In the genomic region with DNA sequence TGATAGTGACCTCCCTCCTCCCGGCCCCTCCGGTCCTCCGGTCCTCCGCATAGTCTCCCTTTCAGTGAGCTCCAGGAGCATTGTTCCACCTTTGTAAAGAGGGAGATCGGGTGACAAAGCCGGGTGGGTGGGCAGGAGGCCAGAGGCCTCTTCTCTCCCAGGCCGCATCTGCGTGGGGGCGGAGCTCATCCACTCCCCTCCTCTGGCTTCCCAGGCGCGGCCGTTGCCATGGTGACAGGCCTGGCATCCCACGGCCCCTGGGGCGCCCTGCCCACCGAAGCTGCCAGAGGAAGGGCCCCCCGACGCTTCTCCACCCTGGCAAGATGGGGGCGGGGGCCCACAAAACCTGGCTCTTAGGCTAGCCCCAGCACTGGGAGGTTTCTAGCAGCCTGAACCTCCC, we compare ENCODE assay signal across 14 cellular contexts. TPM values are rescaled to one million over a fixed set of nuclear protein-coding genes. Genes with fewer than 3 reads are reported as not detected.
A peak's percentile ranks its signal among the peaks of the same experiment; 100 is the strongest.
DNase-seq lines count a peak whose midpoint lies in the region; ATAC-seq and TF ChIP-seq lines count a peak whose summit lies in the region.
"Had no signal": no experiment of that assay in that cellular context is flagged by ENCODE, and none has a peak within 500 bp of the region (broad histone marks: within the 10 kb centered on the region; RNA-seq: fewer than 3 reads in every experiment).

No MANE protein-coding gene starts in this region.

- no peak for ATAC-seq in HG03045 (IDR thresholded peaks at IDR 0.05; ENCODE audit: unreplicated experiment)
- ATAC-seq in HG03108 (IDR thresholded peaks at IDR 0.05; ENCODE audit: unreplicated experiment), result no peak
- ATAC-seq: gastrocnemius medialis had no signal

- H3K4me3 ChIP-seq in BE2C (ENCODE audit: low read depth, low read length) (no peak overlapping the region), fibroblast of pulmonary artery (replicated peaks; ENCODE audit: low read depth, low read length) (no peak overlapping the region)
- H3K4me3 ChIP-seq: gastrocnemius medialis, lung had no signal

- H3K9me3 ChIP-seq in BE2C, result no peaks in the 10 kb centered on the region; the same call in 1 of the 2 replicates
- H3K9me3 ChIP-seq: gastrocnemius medialis had no signal

- H3K27me3 ChIP-seq in BE2C, result no peaks in the 10 kb centered on the region; the same call in 1 of the 2 replicates
- H3K27me3 ChIP-seq: gastrocnemius medialis had no signal

- no peak for TF ChIP-seq CTCF in BE2C (IDR thresholded peaks at IDR 0.05; ENCODE audit: low read depth, low read length)
- no peak for TF ChIP-seq CTCF in fibroblast of pulmonary artery (IDR thresholded peaks at IDR 0.05; ENCODE audit: low read length, missing control alignments)

- H3K4me1 ChIP-seq in BE2C, result peaks cover 9% of the 10 kb centered on the region

- H3K36me3 ChIP-seq in BE2C, result no peaks in the 10 kb centered on the region
- H3K36me3 ChIP-seq: gastrocnemius medialis had no signal

- DNase-seq in BE2C (peak; percentile 90), NCI-H1092 (lab: John Stamatoyannopoulos, UW) (peak; percentile 96), NCI-H510A treated with DMSO at 0.1 percent for 48 hours (lab: John Stamatoyannopoulos, UW) (peak; percentile 50), fibroblast of pulmonary artery (ENCODE audit: low read depth) (peak; percentile 39), amniotic stem cell (lab: John Stamatoyannopoulos, UW) (no peak), AG08396 (ENCODE audit: low spot score) (no peak)
- DNase-seq: activated CD4-positive, alpha-beta memory T cell treated with anti-CD3 and anti-CD28 coated beads, Interleukin-2, amount 10 ng/mL, durations not matched to agents 7 days and 5 days; activated naive CD4-positive, alpha-beta T cell treated with anti-CD3 and anti-CD28 coated beads, Interleukin-2, amount 10 ng/mL, durations not matched to agents 7 days and 5 days; gastrocnemius medialis; NK-92 treated with Interleukin-12 subunit alpha and Interleukin-12 subunit beta, amount 100 ng/mL, for 24 hours; T-helper 1 cell had no signal

RNA-seq across cellular contexts. Expression of gene FZD9, which starts 4.4 kb away (rescaled TPM):
- 0.68 TPM for polyA plus RNA-seq in BE2C (2012; ENCODE audit: insufficient read depth, insufficient read length, low read depth)

Comparison
In these comparisons a context has a peak if more than half of its experiments do, and no peak if none do; other contexts are left out.
1. DNase-seq: peak in BE2C (single experiment), NCI-H1092 (single experiment), NCI-H510A treated with DMSO at 0.1 percent for 48 hours (single experiment) and fibroblast of pulmonary artery (single experiment); none in amniotic stem cell (single experiment) and AG08396 (single experiment).